Comparison of ENCODE assay signal across 24 cellular contexts in the genomic region with DNA sequence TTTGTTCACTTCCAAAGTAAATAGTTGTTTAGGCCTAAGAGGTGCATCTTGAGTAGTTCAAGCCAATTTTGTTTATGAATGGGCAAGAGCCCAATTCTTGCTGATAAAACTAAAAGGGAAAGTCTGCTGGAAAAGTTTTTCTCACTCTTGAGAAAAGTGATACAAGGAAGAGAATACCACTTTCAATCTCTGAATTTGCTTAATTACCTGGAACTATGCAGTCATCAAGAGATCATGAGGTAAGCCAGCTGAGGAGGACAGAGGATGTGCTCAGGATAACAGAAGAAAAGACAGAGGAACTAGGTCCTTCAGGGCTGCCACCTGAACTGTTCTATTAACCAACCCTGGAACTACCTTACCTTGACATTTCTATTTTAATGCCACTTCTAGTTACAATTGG. TPM values are rescaled to one million over a fixed set of nuclear protein-coding genes. Genes with fewer than 3 reads are reported as not detected.
DNase-seq lines count a peak whose midpoint lies in the region; ATAC-seq, FAIRE-seq and TF ChIP-seq lines count a peak whose summit lies in the region.
"Had no signal": no experiment of that assay in that cellular context is flagged by ENCODE, and none has a peak within 500 bp of the region (broad histone marks: within the 10 kb centered on the region; RNA-seq: fewer than 3 reads in every experiment).

No MANE protein-coding gene starts in this region.

- no peaks in the 10 kb centered on the region for H3K36me3 Mint-ChIP-seq in naive B cell
- H3K36me3 Mint-ChIP-seq in natural killer cell treated with Interleukin-12 subunit alpha and Interleukin-12 subunit beta and Interleukin-15 and Interleukin-18, amount 100 ng/mL, for 72 hours = no peaks in the 10 kb centered on the region
- H3K36me3 Mint-ChIP-seq: CD14-positive monocyte had no signal

- peaks cover 13 to 22% of the 10 kb centered on the region in 2 experiments for H3K27me3 ChIP-seq in K562 (ENCODE audit: control insufficient read depth in 2 of 2, insufficient read depth in 2 of 2, low read length in 2 of 2)
- no peaks in the 10 kb centered on the region for H3K27me3 ChIP-seq in SJCRH30

- in situ Hi-C loops in K562 (cut with MboI) = no loop called here

- no peak overlapping the region for H3K4me3 Mint-ChIP-seq in naive B cell
- H3K4me3 Mint-ChIP-seq in natural killer cell treated with Interleukin-12 subunit alpha and Interleukin-12 subunit beta and Interleukin-15 and Interleukin-18, amount 100 ng/mL, for 72 hours = no peak overlapping the region
- no peak overlapping the region for H3K4me3 Mint-ChIP-seq in stimulated activated naive CD8-positive, alpha-beta T cell treated with anti-CD3 and anti-CD28 coated beads, Interleukin-15, amount 100 ng/mL, for 72 hours
- H3K4me3 Mint-ChIP-seq: B cell; CD14-positive monocyte; T-helper 1 cell treated with Interleukin-12 subunit alpha and Interleukin-12 subunit beta and Interleukin-4 antibody, amounts not matched to agents 30 μg/mL and 1 μg/mL, for 36 hours had no signal

- no peaks in the 10 kb centered on the region for H3K9me1 ChIP-seq in K562 (ENCODE audit: control insufficient read depth, insufficient read depth, low read length)

- H3K79me2 ChIP-seq in K562 (ENCODE audit: control insufficient read depth, insufficient read depth, low read length) = no peaks in the 10 kb centered on the region

- no TSS peak for BruUV-seq in K562 (replicated peaks; lab: Mats Ljungman, UMichigan)

- H3K4me3 ChIP-seq in K562 = no peak overlapping the region
- no peak overlapping the region for H3K4me3 ChIP-seq in SJCRH30
- H3K4me3 ChIP-seq: A549 had no signal

- CTCF ChIA-PET in K562 (lab: Yijun Ruan, JAX; ENCODE audit: low intra/inter-chr PET ratio) = no interaction called here

- H3K4me1 ChIP-seq in K562 (replicated peaks in 1 of 2; ENCODE audit: control insufficient read depth in 2 of 2, insufficient read depth in 2 of 2, low read length in 2 of 2) (no peaks in the 10 kb centered on the region), SJCRH30 (no peaks in the 10 kb centered on the region)
- H3K4me1 ChIP-seq: A549 had no signal

- no peak overlapping the region for H3K9ac ChIP-seq in K562 (ENCODE audit: insufficient read depth in 1 of 2, low read depth in 2 of 2, low read length in 2 of 2)

- H3K27ac Mint-ChIP-seq in naive B cell = peak overlapping the region in 3 of 6 donors; percentile 16 to 23 (median 19)
- no peak overlapping the region for H3K27ac Mint-ChIP-seq in natural killer cell treated with Interleukin-12 subunit alpha and Interleukin-12 subunit beta and Interleukin-15 and Interleukin-18, amount 100 ng/mL, for 72 hours
- H3K27ac Mint-ChIP-seq in stimulated activated naive CD8-positive, alpha-beta T cell treated with anti-CD3 and anti-CD28 coated beads, Interleukin-15, amount 100 ng/mL, for 72 hours = no peak overlapping the region
- H3K27ac Mint-ChIP-seq: B cell; CD14-positive monocyte; T-helper 1 cell treated with Interleukin-12 subunit alpha and Interleukin-12 subunit beta and Interleukin-4 antibody, amounts not matched to agents 30 μg/mL and 1 μg/mL, for 36 hours had no signal

- TF ChIP-seq EP300 in K562 (IDR thresholded peaks at IDR 0.05; ENCODE audit: low read length) = no peak

- ATAC-seq in GM18861 (IDR thresholded peaks at IDR 0.05; ENCODE audit: unreplicated experiment) (peak; percentile 21), HG02759 (IDR thresholded peaks at IDR 0.05; ENCODE audit: unreplicated experiment) (peak; percentile 30), K562 (no peak), naive B cell (ENCODE audit: low read depth in 2 of 2) (peak; percentile 37 to 41)
- no peak for ATAC-seq in natural killer cell treated with Interleukin-12 subunit alpha and Interleukin-12 subunit beta and Interleukin-15 and Interleukin-18, amount 100 ng/mL, for 72 hours
- no peak for ATAC-seq in stimulated activated naive CD8-positive, alpha-beta T cell treated with anti-CD3 and anti-CD28 coated beads, Interleukin-15, amount 100 ng/mL, for 72 hours
- ATAC-seq: A549, HepG2, PC-3 had no signal

- H3K4me1 Mint-ChIP-seq in naive B cell = peaks cover 0 to 12% (median 3%) of the 10 kb centered on the region in 3 donors
- no peaks in the 10 kb centered on the region for H3K4me1 Mint-ChIP-seq in natural killer cell treated with Interleukin-12 subunit alpha and Interleukin-12 subunit beta and Interleukin-15 and Interleukin-18, amount 100 ng/mL, for 72 hours (ENCODE audit: low read depth in 2 of 2)
- H3K4me1 Mint-ChIP-seq in stimulated activated naive CD8-positive, alpha-beta T cell treated with anti-CD3 and anti-CD28 coated beads, Interleukin-15, amount 100 ng/mL, for 72 hours = peaks cover 8% of the 10 kb centered on the region
- H3K4me1 Mint-ChIP-seq: CD14-positive monocyte had no signal

- no peaks in the 10 kb centered on the region for H3K36me3 ChIP-seq in K562 (ENCODE audit: control insufficient read depth, insufficient read depth, low read length)
- no peaks in the 10 kb centered on the region for H3K36me3 ChIP-seq in SJCRH30

- FAIRE-seq in K562 (lab: Jason Lieb, UNC) = peak; percentile 62
- FAIRE-seq: A549, HepG2 had no signal

- H3K9me3 ChIP-seq in K562 (replicated peaks; ENCODE audit: control insufficient read depth, insufficient read depth, low read depth, low read length) = no peaks in the 10 kb centered on the region
- no peaks in the 10 kb centered on the region for H3K9me3 ChIP-seq in SJCRH30 (replicated peaks)
- H3K9me3 ChIP-seq: A549 had no signal

- H2AFZ ChIP-seq in K562 (ENCODE audit: low read depth, low read length) = no peak overlapping the region

- TF ChIP-seq POLR2A in K562 (conservative IDR thresholded peaks at IDR 0.05) = no peak

- H3K27ac ChIP-seq in K562 (ENCODE audit: extremely low read depth, low read depth, low read length) (no peak overlapping the region), SJCRH30 (no peak overlapping the region)
- H3K27ac ChIP-seq: A549 had no signal

- POLR2A ChIA-PET in K562 (lab: Yijun Ruan, JAX) = interaction anchor here (1.1 to 1.2 kb wide), 2 partner anchors 13 to 23 kb away, joined by 3 to 6 read pairs; no protein-coding TSS in a partner anchor

- H3K27me3 Mint-ChIP-seq in naive B cell = peaks cover 29 to 49% (median 47%) of the 10 kb centered on the region in 3 donors
- H3K27me3 Mint-ChIP-seq in natural killer cell treated with Interleukin-12 subunit alpha and Interleukin-12 subunit beta and Interleukin-15 and Interleukin-18, amount 100 ng/mL, for 72 hours = peaks cover 0 to 25% of the 10 kb centered on the region in 2 donors
- peaks cover 9% of the 10 kb centered on the region for H3K27me3 Mint-ChIP-seq in stimulated activated naive CD8-positive, alpha-beta T cell treated with anti-CD3 and anti-CD28 coated beads, Interleukin-15, amount 100 ng/mL, for 72 hours

- H4K20me1 ChIP-seq in K562 (replicated peaks; ENCODE audit: control insufficient read depth, insufficient read depth, low read length) = no peaks in the 10 kb centered on the region

- intact Hi-C loops in K562 (cut with micrococcal nuclease) = no loop called here

- H3K4me2 ChIP-seq in K562 (ENCODE audit: insufficient read depth, low read length) = no peak overlapping the region
- H3K4me2 ChIP-seq: A549 had no signal

- H3K9me3 Mint-ChIP-seq in naive B cell = peaks cover 0 to 2% (median 0%) of the 10 kb centered on the region in 7 donors
- no peaks in the 10 kb centered on the region for H3K9me3 Mint-ChIP-seq in natural killer cell treated with Interleukin-12 subunit alpha and Interleukin-12 subunit beta and Interleukin-15 and Interleukin-18, amount 100 ng/mL, for 72 hours
- no peaks in the 10 kb centered on the region for H3K9me3 Mint-ChIP-seq in stimulated activated naive CD8-positive, alpha-beta T cell treated with anti-CD3 and anti-CD28 coated beads, Interleukin-15, amount 100 ng/mL, for 72 hours
- H3K9me3 Mint-ChIP-seq: T-helper 1 cell treated with Interleukin-12 subunit alpha and Interleukin-12 subunit beta and Interleukin-4 antibody, amounts not matched to agents 30 μg/mL and 1 μg/mL, for 36 hours had no signal

- DNase-seq in K562 (ENCODE audit: extremely low read depth in 1 of 4, low spot score in 3 of 4) = no peak
- no peak for DNase-seq in naive B cell
- no peak for DNase-seq in natural killer cell treated with Interleukin-12 subunit alpha and Interleukin-12 subunit beta and Interleukin-15 and Interleukin-18, amount 100 ng/mL, for 72 hours (ENCODE audit: low spot score)
- no peak for DNase-seq in stimulated activated naive CD8-positive, alpha-beta T cell treated with anti-CD3 and anti-CD28 coated beads, Interleukin-15, amount 100 ng/mL, for 72 hours
- no peak for DNase-seq in SJCRH30
- DNase-seq: DMS79, GOT3, HCEC 1CT, KBM-7, NCI-H1092 treated with DMSO at 0.1 percent for 48 hours, NCI-H1436 treated with DMSO at 0.1 percent for 48 hours, NCI-H1930, NCI-H345, NCI-H524, NCI-H82, Right ventricle myocardium superior had no signal

- no peak for TF ChIP-seq CTCF in K562 (IDR thresholded peaks at IDR 0.05 in 2 of 3, conservative IDR thresholded peaks at IDR 0.05 in 1 of 3; ENCODE audit: insufficient read depth in 2 of 3, low read depth in 1 of 3, low read length in 3 of 3)

- TF ChIP-seq RAD21 in K562 (CRISPR knock-in tag; conservative IDR thresholded peaks at IDR 0.05 in 1 of 2, IDR thresholded peaks at IDR 0.05 in 1 of 2) = no peak

RNA-seq across cellular contexts. Expression of a gene that starts 42.2 kb away (rescaled TPM):
- not detected in 2 replicates for total RNA-seq in K562 (2011; cell fraction: chromatin; rRNA removed; ENCODE audit: low replicate concordance)
- total RNA-seq in K562 (2011; cell fraction: nucleolus; rRNA removed) = not detected in 2 replicates
- 0.22 TPM in 1 of 2 replicates, not detected in the other for total RNA-seq in K562 (2011; cell fraction: nucleoplasm; rRNA removed)
- total RNA-seq in K562 (2014; rRNA removed) (0.12 and 0.18 TPM in 2 replicates), K562 (2014; rRNA removed; fragmentation: Illumina TruSeq; extraction: Trizol) (0.04 and 0.06 TPM in 2 replicates), K562 (2015; rRNA removed; fragmentation: Illumina TruSeq; extraction: Trizol) (0.04 TPM in 1 of 2 replicates, not detected in the other), K562 (2021) (0.16 and 0.20 TPM in 2 replicates)
- polyA plus RNA-seq in K562 (2011; rRNA removed) (0.01 and 0.20 TPM in 2 replicates), K562 (2014; fragmentation: Illumina TruSeq; extraction: Trizol) (0.18 and 0.31 TPM in 2 replicates), K562 (2014; fragmentation: Nextera tagmentation; extraction: Ambion mirVana) (not detected), K562 (2014; rRNA removed) (0.03 TPM in 1 of 2 replicates, not detected in the other), naive B cell (ENCODE audit: low read depth in 6 of 6) (under 1 TPM in 1 of 6 donors, not detected in 5; 0.33 TPM)
- under 0.01 and 0.06 TPM in 2 replicates for polyA plus RNA-seq in K562 (2011; cell fraction: cytosol; rRNA removed)
- polyA plus RNA-seq in K562 (2011; cell fraction: nucleus; rRNA removed) = 0.03 TPM in 1 of 2 replicates, not detected in the other
- polyA plus RNA-seq in K562 (2012) = 0.01 and 0.06 TPM in 2 replicates
- polyA minus RNA-seq in K562 (2011; rRNA and poly(A)+ RNA removed) = 0.56 TPM in 1 of 2 replicates, not detected in the other
- not detected in 2 replicates for polyA minus RNA-seq in K562 (2011; cell fraction: cytosol; rRNA and poly(A)+ RNA removed)
- polyA minus RNA-seq in K562 (2011; cell fraction: nucleus; rRNA and poly(A)+ RNA removed) = under 0.01 TPM in 1 of 2 replicates, not detected in the other
- total RNA-seq in natural killer cell treated with Interleukin-12 subunit alpha and Interleukin-12 subunit beta and Interleukin-15 and Interleukin-18, amount 100 ng/mL, for 72 hours = 1 to 10 TPM; 2.1 to 3.5 TPM
- 0.69 and 0.91 TPM in 2 replicates for total RNA-seq in SJCRH30 (2014; rRNA removed; shearing (Covaris generic))
- total RNA-seq: B cell, PC-3 had no signal
- polyA plus RNA-seq: CD14-positive monocyte, HepG2 had no signal

RNA-seq across cellular contexts. Expression of a gene that starts 55.9 kb away (rescaled TPM):
- 0.60 TPM in 1 of 2 replicates, not detected in the other for total RNA-seq in K562 (2011; cell fraction: chromatin; rRNA removed; ENCODE audit: low replicate concordance)
- total RNA-seq in K562 (2011; cell fraction: nucleolus; rRNA removed) = 0.26 and 0.33 TPM in 2 replicates
- not detected in 2 replicates for total RNA-seq in K562 (2011; cell fraction: nucleoplasm; rRNA removed)
- total RNA-seq in K562 (2014; rRNA removed) (0.50 and 0.65 TPM in 2 replicates), K562 (2014; rRNA removed; fragmentation: Illumina TruSeq; extraction: Trizol) (0.84 and 1.1 TPM in 2 replicates), K562 (2015; rRNA removed; fragmentation: Illumina TruSeq; extraction: Trizol) (0.51 and 1.2 TPM in 2 replicates), K562 (2021) (0.74 and 0.75 TPM in 2 replicates)
- polyA plus RNA-seq in K562 (2011; rRNA removed) (0.09 and 0.11 TPM in 2 replicates), K562 (2014; fragmentation: Illumina TruSeq; extraction: Trizol) (0.97 and 1.6 TPM in 2 replicates), K562 (2014; fragmentation: Nextera tagmentation; extraction: Ambion mirVana) (1 to 10 TPM; 1.5 to 1.9 TPM), K562 (2014; rRNA removed) (0.27 and 0.97 TPM in 2 replicates), naive B cell (ENCODE audit: low read depth in 6 of 6) (not detected)
- polyA plus RNA-seq in K562 (2011; cell fraction: cytosol; rRNA removed) = 0.06 TPM in 1 of 2 replicates, not detected in the other
- 0.06 TPM in 1 of 2 replicates, not detected in the other for polyA plus RNA-seq in K562 (2011; cell fraction: nucleus; rRNA removed)
- polyA plus RNA-seq in K562 (2012) = 0.87 and 2.1 TPM in 2 replicates
- polyA minus RNA-seq in K562 (2011; rRNA and poly(A)+ RNA removed) = 0.09 TPM in 1 of 2 replicates, not detected in the other
- not detected in 2 replicates for polyA minus RNA-seq in K562 (2011; cell fraction: cytosol; rRNA and poly(A)+ RNA removed)
- not detected in 2 replicates for polyA minus RNA-seq in K562 (2011; cell fraction: nucleus; rRNA and poly(A)+ RNA removed)
- not detected for total RNA-seq in natural killer cell treated with Interleukin-12 subunit alpha and Interleukin-12 subunit beta and Interleukin-15 and Interleukin-18, amount 100 ng/mL, for 72 hours
- not detected in 2 replicates for total RNA-seq in SJCRH30 (2014; rRNA removed; shearing (Covaris generic))
- total RNA-seq: B cell, HepG2, PC-3 had no signal
- polyA plus RNA-seq: A549, CD14-positive monocyte, HepG2 had no signal

RNA-seq across cellular contexts. Expression of a gene that starts 57.1 kb away (rescaled TPM):
- total RNA-seq in K562 (2011; cell fraction: chromatin; rRNA removed; ENCODE audit: low replicate concordance) = 14.9 and 32.5 TPM in 2 replicates
- 8.2 and 11.6 TPM in 2 replicates for total RNA-seq in K562 (2011; cell fraction: nucleolus; rRNA removed)
- 17.5 and 30.8 TPM in 2 replicates for total RNA-seq in K562 (2011; cell fraction: nucleoplasm; rRNA removed)
- total RNA-seq in K562 (2014; rRNA removed) = 15.9 and 18.8 TPM in 2 replicates
- total RNA-seq in K562 (2014; rRNA removed; fragmentation: Illumina TruSeq; extraction: Trizol) = 28.7 and 32.5 TPM in 2 replicates
- total RNA-seq in K562 (2015; rRNA removed; fragmentation: Illumina TruSeq; extraction: Trizol) = 27.3 and 27.7 TPM in 2 replicates
- total RNA-seq in K562 (2021) = 20.5 and 21.2 TPM in 2 replicates
- 42.9 and 43.1 TPM in 2 replicates for polyA plus RNA-seq in K562 (2011; rRNA removed)
- polyA plus RNA-seq in K562 (2011; cell fraction: cytosol; rRNA removed) = 17.2 and 32.7 TPM in 2 replicates
- 27.0 and 37.4 TPM in 2 replicates for polyA plus RNA-seq in K562 (2011; cell fraction: nucleus; rRNA removed)
- 13.6 and 22.2 TPM in 2 replicates for polyA plus RNA-seq in K562 (2012)
- polyA plus RNA-seq in K562 (2014; fragmentation: Illumina TruSeq; extraction: Trizol) = 28.4 and 35.2 TPM in 2 replicates
- polyA plus RNA-seq in K562 (2014; fragmentation: Nextera tagmentation; extraction: Ambion mirVana) = 10 to 100 TPM; 62.6 to 76.5 TPM
- 18.6 and 24.1 TPM in 2 replicates for polyA plus RNA-seq in K562 (2014; rRNA removed)
- 39.7 and 45.5 TPM in 2 replicates for polyA minus RNA-seq in K562 (2011; rRNA and poly(A)+ RNA removed)
- 15.5 and 15.6 TPM in 2 replicates for polyA minus RNA-seq in K562 (2011; cell fraction: cytosol; rRNA and poly(A)+ RNA removed)
- polyA minus RNA-seq in K562 (2011; cell fraction: nucleus; rRNA and poly(A)+ RNA removed) = 7.5 and 16.2 TPM in 2 replicates
- 10 to 100 TPM; 10.1 to 25.8 (median 14.3) TPM for polyA plus RNA-seq in naive B cell (ENCODE audit: low read depth in 6 of 6)
- 10 to 100 TPM in 1 of 2 donors, 1 to 10 TPM in 1; 9.3 to 10.2 TPM for total RNA-seq in natural killer cell treated with Interleukin-12 subunit alpha and Interleukin-12 subunit beta and Interleukin-15 and Interleukin-18, amount 100 ng/mL, for 72 hours
- total RNA-seq in SJCRH30 (2014; rRNA removed; shearing (Covaris generic)) = 14.1 and 15.9 TPM in 2 replicates

Comparison
In these comparisons a context has a peak if more than half of its experiments do, and no peak if none do; other contexts are left out.
1. ATAC-seq: peak in GM18861 (single experiment), HG02759 (single experiment) and naive B cell (2 of 2); none in K562 (single experiment), natural killer cell treated with Interleukin-12 subunit alpha and Interleukin-12 subunit beta and Interleukin-15 and Interleukin-18, amount 100 ng/mL, for 72 hours (0 of 2) and stimulated activated naive CD8-positive, alpha-beta T cell treated with anti-CD3 and anti-CD28 coated beads, Interleukin-15, amount 100 ng/mL, for 72 hours (single experiment).